In genomic region chr12:84874125-84874824, GRCh38 we compare ENCODE assay signal across 8 cellular contexts. TPM values are rescaled to one million over a fixed set of nuclear protein-coding genes. Genes with fewer than 3 reads are reported as not detected.
DNase-seq lines count a peak whose midpoint lies in the region; FAIRE-seq and TF ChIP-seq lines count a peak whose summit lies in the region.

No MANE protein-coding gene starts in this region.

- H3K4me3 ChIP-seq in GM12865 (ENCODE audit: low read depth, low read length) (no peak overlapping the region), HFF-Myc (replicated peaks; ENCODE audit: low read depth, low read length) (no peak overlapping the region), epithelial cell of proximal tubule (ENCODE audit: low read depth, low read length) (no peak overlapping the region), neural cell (ENCODE audit: low read length) (no peak overlapping the region)

- intact Hi-C loops in posterior cingulate gyrus (cut with DNase I): loop anchor here (1.0 kb wide), 1 partner anchor 155 kb away; no protein-coding TSS in a partner anchor

- DNase-seq in GM12865 (ENCODE audit: low read depth) (peak; percentile 59), HFF-Myc (ENCODE audit: extremely low read depth, low read depth) (peak; percentile 45), LoVo (ENCODE audit: low spot score) (peak; percentile 80), RKO (ENCODE audit: low spot score) (peak; percentile 77), epithelial cell of proximal tubule (ENCODE audit: low read depth) (peak; percentile 10), posterior cingulate gyrus (no peak)

- TF ChIP-seq CTCF in GM12865 (IDR thresholded peaks at IDR 0.05; ENCODE audit: insufficient read depth, low read depth, low read length, missing control alignments) (peak; percentile 54), HFF-Myc (IDR thresholded peaks at IDR 0.05; ENCODE audit: low read depth, low read length, missing control alignments) (peak; percentile 52), epithelial cell of proximal tubule (conservative IDR thresholded peaks at IDR 0.05; ENCODE audit: low read depth, low read length) (peak; percentile 70), neural cell (IDR thresholded peaks at IDR 0.05; ENCODE audit: poor library complexity, severe bottlenecking) (peak; percentile 90)

- no peak overlapping the region for H3K4me2 ChIP-seq in neural cell (ENCODE audit: low read length)

- no peaks in the 10 kb centered on the region for H3K9me2 ChIP-seq in neural cell (ENCODE audit: insufficient read depth, low read length)

- H3K36me3 ChIP-seq in neural cell (ENCODE audit: insufficient read depth, low read length): no peaks in the 10 kb centered on the region

- no peaks in the 10 kb centered on the region for H3F3A ChIP-seq in neural cell (ENCODE audit: insufficient read depth, low read length, poor library complexity, severe bottlenecking)

- no peaks in the 10 kb centered on the region for H4K20me1 ChIP-seq in neural cell (ENCODE audit: insufficient read depth)

- H3K9me3 ChIP-seq in neural cell (ENCODE audit: low read length): no peaks in the 10 kb centered on the region

- H3K79me2 ChIP-seq in neural cell (replicated peaks; ENCODE audit: insufficient read depth, low read length): no peaks in the 10 kb centered on the region

- FAIRE-seq in A204.1 (lab: Jason Lieb, UNC): peak; percentile 98

- TF ChIP-seq RAD21 in neural cell (conservative IDR thresholded peaks at IDR 0.05): peak; percentile 94

- H3K9ac ChIP-seq in neural cell (ENCODE audit: low read length): no peak overlapping the region

- no peaks in the 10 kb centered on the region for H3K27me3 ChIP-seq in neural cell (ENCODE audit: insufficient read depth, low read depth, low read length)

- no peak overlapping the region for H3K27ac ChIP-seq in neural cell (ENCODE audit: low read length)

- TF ChIP-seq EP300 in neural cell (conservative IDR thresholded peaks at IDR 0.05; ENCODE audit: poor library complexity, severe bottlenecking): no peak

- no peak overlapping the region for H2AFZ ChIP-seq in neural cell (ENCODE audit: low read depth, low read length)

TF ChIP-seq in neural cell, 6 proteins besides CTCF, POLR2A, EP300 and RAD21:
- TF ChIP-seq SMC3 (conservative IDR thresholded peaks at IDR 0.05; ENCODE audit: poor library complexity) (peak; percentile 95), REST (IDR thresholded peaks at IDR 0.05; ENCODE audit: borderline replicate concordance) (no peak), EZH2 (IDR thresholded peaks at IDR 0.05; ENCODE audit: borderline replicate concordance, insufficient read depth, low read length, poor library complexity, severe bottlenecking) (no peak), MXI1 (conservative IDR thresholded peaks at IDR 0.05; ENCODE audit: poor library complexity, severe bottlenecking) (no peak), TAF1 (IDR thresholded peaks at IDR 0.05; ENCODE audit: low read depth) (no peak), POLR2AphosphoS5 (IDR thresholded peaks at IDR 0.05) (no peak)

RNA-seq across cellular contexts. Expression of gene SLC6A15, which starts 38.3 kb away (rescaled TPM):
- 1.4 and 2.3 TPM in 2 replicates for total RNA-seq in epithelial cell of proximal tubule
- 11.4 and 13.3 TPM in 2 replicates for polyA plus RNA-seq in neural cell
- 15.6 and 17.4 TPM in 2 replicates for polyA minus RNA-seq in neural cell

Comparison
In these comparisons a context has a peak if more than half of its experiments do, and no peak if none do; other contexts are left out.
1. DNase-seq: peak in GM12865 (single experiment), HFF-Myc (single experiment), LoVo (single experiment), RKO (single experiment) and epithelial cell of proximal tubule (single experiment); none in posterior cingulate gyrus (0 of 10).
2. Peak in every context shown above with its lines, with median percentiles within 50 percentile points of each other: CTCF ChIP-seq.